1 cellular context compared by ENCODE assay signal in the genomic region with DNA sequence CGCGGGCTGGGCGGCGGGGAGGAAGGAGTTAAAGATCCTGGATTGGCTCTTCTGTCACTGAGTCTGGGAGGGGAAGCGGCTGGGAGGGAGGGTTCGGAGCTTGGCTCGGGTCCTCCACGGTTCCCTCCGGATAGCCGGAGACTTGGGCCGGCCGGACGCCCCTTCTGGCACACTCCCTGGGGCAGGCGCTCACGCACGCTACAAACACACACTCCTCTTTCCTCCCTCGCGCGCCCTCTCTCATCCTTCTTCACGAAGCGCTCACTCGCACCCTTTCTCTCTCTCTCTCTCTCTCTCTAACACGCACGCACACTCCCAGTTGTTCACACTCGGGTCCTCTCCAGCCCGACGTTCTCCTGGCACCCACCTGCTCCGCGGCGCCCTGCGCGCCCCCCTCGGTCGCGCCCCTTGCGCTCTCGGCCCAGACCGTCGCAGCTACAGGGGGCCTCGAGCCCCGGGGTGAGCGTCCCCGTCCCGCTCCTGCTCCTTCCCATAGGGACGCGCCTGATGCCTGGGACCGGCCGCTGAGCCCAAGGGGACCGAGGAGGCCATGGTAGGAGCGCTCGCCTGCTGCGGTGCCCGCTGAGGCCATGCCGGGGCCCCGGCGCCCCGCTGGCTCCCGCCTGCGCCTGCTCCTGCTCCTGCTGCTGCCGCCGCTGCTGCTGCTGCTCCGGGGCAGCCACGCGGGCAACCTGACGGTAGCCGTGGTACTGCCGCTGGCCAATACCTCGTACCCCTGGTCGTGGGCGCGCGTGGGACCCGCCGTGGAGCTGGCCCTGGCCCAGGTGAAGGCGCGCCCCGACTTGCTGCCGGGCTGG.
TF ChIP-seq lines count a peak whose summit lies in the region.

A gene (plus strand): TSS at position 170 of the 818 bp plus-strand sequence. CDS start 421 bp downstream, at position 591.

TF ChIP-seq in HEK293, 187 proteins besides CTCF, POLR2A, EP300 and RAD21 (continued from another document):
- TF ChIP-seq, protein P1, sequence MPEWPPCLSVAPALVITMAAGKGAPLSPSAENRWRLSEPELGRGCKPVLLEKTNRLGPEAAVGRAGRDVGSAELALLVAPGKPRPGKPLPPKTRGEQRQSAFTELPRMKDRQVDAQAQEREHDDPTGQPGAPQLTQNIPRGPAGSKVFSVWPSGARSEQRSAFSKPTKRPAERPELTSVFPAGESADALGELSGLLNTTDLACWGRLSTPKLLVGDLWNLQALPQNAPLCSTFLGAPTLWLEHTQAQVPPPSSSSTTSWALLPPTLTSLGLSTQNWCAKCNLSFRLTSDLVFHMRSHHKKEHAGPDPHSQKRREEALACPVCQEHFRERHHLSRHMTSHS (tag by site-specific recombination; IDR thresholded peaks at IDR 0.05), result no peak
- no peak for TF ChIP-seq ZNF621 (tag by site-specific recombination; IDR thresholded peaks at IDR 0.05)
- TF ChIP-seq SETDB1 (IDR thresholded peaks at IDR 0.05; ENCODE audit: insufficient read length, low read length), result no peak
- no peak for TF ChIP-seq ZNF701 (tag by site-specific recombination; IDR thresholded peaks at IDR 0.05)
- TF ChIP-seq ZIC2 (tag by site-specific recombination; IDR thresholded peaks at IDR 0.05), result peak; percentile 96
- TF ChIP-seq, protein P2, sequence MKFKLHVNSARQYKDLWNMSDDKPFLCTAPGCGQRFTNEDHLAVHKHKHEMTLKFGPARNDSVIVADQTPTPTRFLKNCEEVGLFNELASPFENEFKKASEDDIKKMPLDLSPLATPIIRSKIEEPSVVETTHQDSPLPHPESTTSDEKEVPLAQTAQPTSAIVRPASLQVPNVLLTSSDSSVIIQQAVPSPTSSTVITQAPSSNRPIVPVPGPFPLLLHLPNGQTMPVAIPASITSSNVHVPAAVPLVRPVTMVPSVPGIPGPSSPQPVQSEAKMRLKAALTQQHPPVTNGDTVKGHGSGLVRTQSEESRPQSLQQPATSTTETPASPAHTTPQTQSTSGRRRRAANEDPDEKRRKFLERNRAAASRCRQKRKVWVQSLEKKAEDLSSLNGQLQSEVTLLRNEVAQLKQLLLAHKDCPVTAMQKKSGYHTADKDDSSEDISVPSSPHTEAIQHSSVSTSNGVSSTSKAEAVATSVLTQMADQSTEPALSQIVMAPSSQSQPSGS (tag by site-specific recombination; IDR thresholded peaks at IDR 0.05; ENCODE audit: low read depth), result no peak
- no peak for TF ChIP-seq ZNF146 (tag by site-specific recombination; IDR thresholded peaks at IDR 0.05)
- TF ChIP-seq OVOL3 (tag by site-specific recombination; IDR thresholded peaks at IDR 0.05), result no peak
- no peak for TF ChIP-seq ZNF571 (tag by site-specific recombination; IDR thresholded peaks at IDR 0.05)
- TF ChIP-seq, protein P3, sequence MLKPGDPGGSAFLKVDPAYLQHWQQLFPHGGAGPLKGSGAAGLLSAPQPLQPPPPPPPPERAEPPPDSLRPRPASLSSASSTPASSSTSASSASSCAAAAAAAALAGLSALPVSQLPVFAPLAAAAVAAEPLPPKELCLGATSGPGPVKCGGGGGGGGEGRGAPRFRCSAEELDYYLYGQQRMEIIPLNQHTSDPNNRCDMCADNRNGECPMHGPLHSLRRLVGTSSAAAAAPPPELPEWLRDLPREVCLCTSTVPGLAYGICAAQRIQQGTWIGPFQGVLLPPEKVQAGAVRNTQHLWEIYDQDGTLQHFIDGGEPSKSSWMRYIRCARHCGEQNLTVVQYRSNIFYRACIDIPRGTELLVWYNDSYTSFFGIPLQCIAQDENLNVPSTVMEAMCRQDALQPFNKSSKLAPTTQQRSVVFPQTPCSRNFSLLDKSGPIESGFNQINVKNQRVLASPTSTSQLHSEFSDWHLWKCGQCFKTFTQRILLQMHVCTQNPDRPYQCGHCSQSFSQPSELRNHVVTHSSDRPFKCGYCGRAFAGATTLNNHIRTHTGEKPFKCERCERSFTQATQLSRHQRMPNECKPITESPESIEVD (tag by site-specific recombination; IDR thresholded peaks at IDR 0.05), result no peak
- TF ChIP-seq SP2 (tag by site-specific recombination; IDR thresholded peaks at IDR 0.05), result peak; percentile 52
- peak; percentile 64; the same call in 1 of the 2 replicates for TF ChIP-seq ZNF501 (tag by site-specific recombination; IDR thresholded peaks at IDR 0.05)
- no peak for TF ChIP-seq ZFHX2 (tag by site-specific recombination; conservative IDR thresholded peaks at IDR 0.05)
